13 cellular contexts compared by ENCODE assay signal in genomic region chr16:70572926-70573270, GRCh38. TPM values are rescaled to one million over a fixed set of nuclear protein-coding genes. Genes with fewer than 3 reads are reported as not detected.
DNase-seq lines count a peak whose midpoint lies in the region; ATAC-seq and TF ChIP-seq lines count a peak whose summit lies in the region.
"Had no signal": no experiment of that assay in that cellular context is flagged by ENCODE, and none has a peak within 500 bp of the region (broad histone marks: within the 10 kb centered on the region; RNA-seq: fewer than 3 reads in every experiment).

No MANE protein-coding gene starts in this region.

- H3K9me3 Mint-ChIP-seq in endothelial cell (ENCODE audit: unreplicated experiment) (no peaks in the 10 kb centered on the region), nephron (no peaks in the 10 kb centered on the region)
- H3K9me3 Mint-ChIP-seq: neural progenitor cell had no signal

- H3K36me3 Mint-ChIP-seq in endothelial cell (ENCODE audit: low read depth, unreplicated experiment) (peaks cover 36% of the 10 kb centered on the region), nephron (ENCODE audit: low read depth) (peaks cover 60% of the 10 kb centered on the region)

- DNase-seq in cardiac muscle cell (ENCODE audit: low read depth in 1 of 2, low spot score in 1 of 2) = no peak
- no peak for DNase-seq in cardiac septum (ENCODE audit: low spot score)
- no peak for DNase-seq in endothelial cell (ENCODE audit: low spot score)
- DNase-seq in vagina (ENCODE audit: extremely low spot score in 2 of 2) = no peak
- no peak for DNase-seq in NCI-H1436 treated with DMSO at 0.1 percent for 48 hours (lab: John Stamatoyannopoulos, UW)
- DNase-seq in CD1c-positive myeloid dendritic cell (ENCODE audit: extremely low spot score) = no peak
- DNase-seq: activated CD8-positive, alpha-beta memory T cell treated with anti-CD3 and anti-CD28 coated beads, Interleukin-2, amount 50 U/mL, for 48 hours; DMS79 treated with DMSO at 0.1 percent for 48 hours had no signal

- H3K4me1 Mint-ChIP-seq in endothelial cell (ENCODE audit: unreplicated experiment) (peaks cover 29% of the 10 kb centered on the region), nephron (peaks cover 36% of the 10 kb centered on the region)

- TF ChIP-seq POLR2A in vagina (IDR thresholded peaks at IDR 0.05) = no peak

- intact Hi-C loops in cardiac septum (cut with DNase I) = loop anchor here (5.0 kb wide), 1 partner anchor 36 kb away; no protein-coding TSS in a partner anchor
- intact Hi-C loops in vagina (cut with DNase I) = no loop called here

- H3K27me3 ChIP-seq in cardiac muscle cell (no peaks in the 10 kb centered on the region), vagina (no peaks in the 10 kb centered on the region)
- H3K27me3 ChIP-seq: body of pancreas, neural progenitor cell had no signal

- H3K9me3 ChIP-seq in cardiac muscle cell (ENCODE audit: low read depth) (no peaks in the 10 kb centered on the region), vagina (no peaks in the 10 kb centered on the region)
- H3K9me3 ChIP-seq: body of pancreas had no signal

- H3K27me3 Mint-ChIP-seq in endothelial cell (ENCODE audit: unreplicated experiment) = peaks cover 5% of the 10 kb centered on the region
- no peaks in the 10 kb centered on the region for H3K27me3 Mint-ChIP-seq in nephron (ENCODE audit: low read depth)

- H3K4me3 Mint-ChIP-seq in endothelial cell (ENCODE audit: unreplicated experiment) (peak overlapping the region; percentile 21), nephron (no peak overlapping the region)
- H3K4me3 Mint-ChIP-seq: neural progenitor cell had no signal

- peak overlapping the region; percentile 47 for H3K27ac ChIP-seq in cardiac muscle cell
- peak overlapping the region; percentile 79 for H3K27ac ChIP-seq in vagina

- H3K4me3 ChIP-seq in cardiac muscle cell (no peak overlapping the region), vagina (no peak overlapping the region)
- H3K4me3 ChIP-seq: body of pancreas, neural progenitor cell had no signal

- TF ChIP-seq CTCF in cardiac muscle cell (IDR thresholded peaks at IDR 0.05; ENCODE audit: low read depth, low read length) (no peak), endothelial cell (IDR thresholded peaks at IDR 0.05; ENCODE audit: unreplicated experiment) (no peak), nephron (IDR thresholded peaks at IDR 0.05; ENCODE audit: unreplicated experiment in 3 of 3) (no peak), vagina (IDR thresholded peaks at IDR 0.05) (no peak)

- H3K4me1 ChIP-seq in cardiac muscle cell (ENCODE audit: low read depth) (peaks cover 3% of the 10 kb centered on the region), vagina (peaks cover 53% of the 10 kb centered on the region)
- H3K4me1 ChIP-seq: body of pancreas, neural progenitor cell had no signal

- no peak for ATAC-seq in HG03565 (IDR thresholded peaks at IDR 0.05; ENCODE audit: unreplicated experiment)
- ATAC-seq: esophagus mucosa had no signal

- H3K36me3 ChIP-seq in cardiac muscle cell (peaks cover 55% of the 10 kb centered on the region), vagina (peaks cover 1 to 58% of the 10 kb centered on the region in 2 donors)

- peak overlapping the region; percentile 81 for H3K27ac Mint-ChIP-seq in endothelial cell (ENCODE audit: unreplicated experiment)
- H3K27ac Mint-ChIP-seq in nephron = peak overlapping the region; percentile 93 to 97 (median 93)
- H3K27ac Mint-ChIP-seq: neural progenitor cell had no signal

RNA-seq across cellular contexts. Expression of gene SF3B3, which starts 49.3 kb away (rescaled TPM):
- total RNA-seq in cardiac muscle cell = 95.4 and 178 TPM in 2 replicates
- 203 and 250 TPM in 2 replicates for polyA plus RNA-seq in cardiac muscle cell
- total RNA-seq in cardiac septum = 159 TPM
- 228 TPM for total RNA-seq in endothelial cell (ENCODE audit: unreplicated experiment)
- total RNA-seq in vagina = 91.3 TPM

RNA-seq across cellular contexts. Expression of gene COG4, which starts 49.5 kb away (rescaled TPM):
- total RNA-seq in cardiac muscle cell (77.3 and 82.0 TPM in 2 replicates), cardiac septum (36.3 TPM), endothelial cell (ENCODE audit: unreplicated experiment) (64.1 TPM), vagina (39.3 TPM)
- polyA plus RNA-seq in cardiac muscle cell = 67.6 and 86.6 TPM in 2 replicates
